Comparison of ENCODE assay signal across 22 cellular contexts in the genomic region with DNA sequence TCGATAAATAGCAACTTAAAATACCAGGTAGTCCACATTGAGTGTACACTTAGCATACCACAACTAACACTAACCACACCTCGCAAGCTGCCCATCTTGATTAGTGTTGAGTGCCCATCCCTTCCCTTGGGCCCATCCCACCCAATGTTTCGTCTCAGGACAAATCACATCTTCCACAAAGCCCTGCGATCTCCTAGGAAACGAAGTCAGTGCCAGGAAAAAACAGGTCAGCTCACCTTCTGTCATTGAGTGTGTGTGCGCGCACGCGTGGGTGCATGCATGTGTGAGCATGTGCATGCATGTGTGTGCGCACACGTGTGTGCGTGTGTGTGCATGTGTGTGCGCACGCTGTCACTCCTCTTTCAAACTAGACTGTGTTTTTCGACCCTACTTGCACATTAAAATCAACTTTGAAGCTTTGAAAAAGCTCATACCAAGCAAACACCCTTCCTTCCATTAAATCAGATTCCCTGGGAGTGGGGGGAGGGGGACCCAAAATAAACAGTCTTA. TPM values are rescaled to one million over a fixed set of nuclear protein-coding genes. Genes with fewer than 3 reads are reported as not detected.
DNase-seq lines count a peak whose midpoint lies in the region; ATAC-seq, FAIRE-seq and TF ChIP-seq lines count a peak whose summit lies in the region.
"Had no signal": no experiment of that assay in that cellular context is flagged by ENCODE, and none has a peak within 500 bp of the region (broad histone marks: within the 10 kb centered on the region; RNA-seq: fewer than 3 reads in every experiment).

No MANE protein-coding gene starts in this region.

- no peak for TF ChIP-seq POLR2A in GM12878 (IDR thresholded peaks at IDR 0.05; ENCODE audit: low read depth, low read length)

- H3K9me3 Mint-ChIP-seq in H9 (no peaks in the 10 kb centered on the region), endothelial cell (ENCODE audit: unreplicated experiment) (no peaks in the 10 kb centered on the region)
- H3K9me3 Mint-ChIP-seq: CD4-positive, alpha-beta T cell had no signal

- no peaks in the 10 kb centered on the region for H3K79me2 ChIP-seq in H9 (ENCODE audit: insufficient read depth, low read length)
- no peaks in the 10 kb centered on the region for H3K79me2 ChIP-seq in GM12878 (ENCODE audit: control insufficient read depth, insufficient read depth, low read length)

- no peak overlapping the region for H3K27ac ChIP-seq in H9 (ENCODE audit: insufficient read length, low read depth, low read length)
- no peak overlapping the region for H3K27ac ChIP-seq in GM12878 (ENCODE audit: control insufficient read depth, insufficient read depth)
- H3K27ac ChIP-seq: C4-2B, GM23248, HL-60 had no signal

- H3K79me1 ChIP-seq in H9 (ENCODE audit: insufficient read depth, low read depth, low read length, poor library complexity, severe bottlenecking) = no peaks in the 10 kb centered on the region

- H3K9ac ChIP-seq in H9 (ENCODE audit: extremely low read depth, insufficient read length, low read length) (no peak overlapping the region), GM12878 (ENCODE audit: control insufficient read depth, insufficient read depth, low read length) (no peak overlapping the region)
- H3K9ac ChIP-seq: GM23248 had no signal

- H3K27ac Mint-ChIP-seq in H9 = no peak overlapping the region
- H3K27ac Mint-ChIP-seq in endothelial cell (ENCODE audit: unreplicated experiment) = no peak overlapping the region
- H3K27ac Mint-ChIP-seq: CD4-positive, alpha-beta T cell had no signal

- no peaks in the 10 kb centered on the region for H3K23me2 ChIP-seq in H9 (ENCODE audit: insufficient read length, low read depth, low read length, poor library complexity, severe bottlenecking)

- H3K18ac ChIP-seq in H9 (ENCODE audit: insufficient read length, low read depth, low read length) = no peak overlapping the region

- H4K20me1 ChIP-seq in H9 (ENCODE audit: control insufficient read depth, insufficient read depth, insufficient read length) (no peaks in the 10 kb centered on the region), GM12878 (ENCODE audit: control insufficient read depth, insufficient read depth) (no peaks in the 10 kb centered on the region)

- ATAC-seq in GM12878 = no peak

- H3T11ph ChIP-seq in H9 (ENCODE audit: low read length) = no peak overlapping the region

- CTCF ChIA-PET in GM12878 (lab: Yijun Ruan, JAX) = interaction anchor here (1.2 kb wide), 1 partner anchor 102 kb away, joined by 3 read pairs; no protein-coding TSS in a partner anchor

- no peak overlapping the region for H4K91ac ChIP-seq in H9 (ENCODE audit: insufficient read length, low read depth, low read length)

- WGBS in H9 (ENCODE audit: extremely low coverage, insufficient read length, low lambda C conversion rate) = no CpG with 5 or more reads among the region's 15 CpGs
- WGBS in GM12878 (ENCODE audit: insufficient coverage, insufficient replicate concordance, low lambda C conversion rate, missing lambda C conversion rate) = 57% methylated on average over 15 of the region's 15 CpGs

- H2AK5ac ChIP-seq in H9 (ENCODE audit: insufficient read length, low read length) = no peak overlapping the region

- BruUV-seq in GM12878 (replicated peaks; lab: Mats Ljungman, UMichigan) = no TSS peak

- no peak for TF ChIP-seq RAD21 in GM12878 (IDR thresholded peaks at IDR 0.05; ENCODE audit: insufficient read depth, low read depth, low read length)

- in situ Hi-C loops in GM12878 (cut with MboI) = no loop called here

- FAIRE-seq in GM12878 (lab: Jason Lieb, UNC) = no peak
- FAIRE-seq: A204.1, D721Med, G401.6, GM12892, GM18507 had no signal

- H3K27me3 Mint-ChIP-seq in H9 (ENCODE audit: low read depth) (no peaks in the 10 kb centered on the region; the same call in 1 of the 2 replicates), endothelial cell (ENCODE audit: unreplicated experiment) (peaks cover 2% of the 10 kb centered on the region)

- no peak for TF ChIP-seq CTCF in H9 (conservative IDR thresholded peaks at IDR 0.05)
- no peak for TF ChIP-seq CTCF in GM12878 (IDR thresholded peaks at IDR 0.05 in 2 of 3, conservative IDR thresholded peaks at IDR 0.05 in 1 of 3; ENCODE audit: control insufficient read depth in 2 of 3, extremely low read depth in 1 of 3, insufficient read depth in 1 of 3, low read depth in 3 of 3, low read length in 3 of 3)
- TF ChIP-seq CTCF in endothelial cell (IDR thresholded peaks at IDR 0.05; ENCODE audit: unreplicated experiment) = no peak

- RAD21 ChIA-PET in GM12878 (lab: Charles Lee; ENCODE audit: unreplicated experiment) = interaction anchor here (1.5 kb wide), 1 partner anchor 106 kb away, joined by 4 read pairs; a partner anchor contains a TSS

- peak overlapping the region; percentile 61 for H4K8ac ChIP-seq in H9 (replicated peaks; ENCODE audit: insufficient read length, low read depth, low read length)

- no peaks in the 10 kb centered on the region for H3K4me1 ChIP-seq in H9 (ENCODE audit: insufficient read depth, low read length)
- H3K4me1 ChIP-seq in GM12878 (ENCODE audit: control insufficient read depth, insufficient read depth, low read length) = no peaks in the 10 kb centered on the region
- H3K4me1 ChIP-seq: Caco-2 had no signal

- DNase-seq in H9 (peak; percentile 3), GM12878 (ENCODE audit: low read depth, low spot score) (no peak), islet precursor cell (peak; percentile 27), posterior vena cava (ENCODE audit: low spot score) (peak; percentile 25), endothelial cell (ENCODE audit: low spot score) (no peak)
- no peak for DNase-seq in activated T-cell treated with anti-CD3 and anti-CD28 coated beads, Interleukin-2, amount 50 U/mL, for 48 hours
- DNase-seq: AML-193; Caco-2; CD4-positive, alpha-beta T cell; GM23248; HCEC 1CT; IMR-90 had no signal

- SMC1A ChIA-PET in GM12878 (lab: Charles Lee; ENCODE audit: uncharacterized antibody, unreplicated experiment) = interaction anchor here (0.7 to 1.3 kb wide), 2 partner anchors 15 to 103 kb away, joined by 3 to 5 read pairs; no protein-coding TSS in a partner anchor

- H4K5ac ChIP-seq in H9 (ENCODE audit: insufficient read length, low read depth, low read length) = no peak overlapping the region

- no peak overlapping the region for H2BK15ac ChIP-seq in H9 (ENCODE audit: low read depth, low read length)

- intact Hi-C loops in GM12878 (cut with micrococcal nuclease; ENCODE audit: unreplicated experiment) (no loop called here), posterior vena cava (cut with DNase I) (no loop called here)

- H3K4me3 ChIP-seq in GM12878 = no peak overlapping the region
- H3K4me3 ChIP-seq: GM23248 had no signal

- H3K4me3 Mint-ChIP-seq in H9 (no peak overlapping the region), endothelial cell (ENCODE audit: unreplicated experiment) (no peak overlapping the region)
- H3K4me3 Mint-ChIP-seq: CD4-positive, alpha-beta T cell had no signal

- H3K36me3 Mint-ChIP-seq in H9 (ENCODE audit: insufficient read depth in 1 of 3, low read depth in 3 of 3) (no peaks in the 10 kb centered on the region; a peak in 2 of 7 replicates), endothelial cell (ENCODE audit: low read depth, unreplicated experiment) (no peaks in the 10 kb centered on the region)

- no peaks in the 10 kb centered on the region for H3K36me3 ChIP-seq in GM12878 (ENCODE audit: control insufficient read depth in 2 of 2, insufficient read depth in 2 of 2, low read length in 1 of 2)

- no peak overlapping the region for H3K4ac ChIP-seq in H9 (ENCODE audit: low read depth, low read length)

- no peak overlapping the region for H2BK12ac ChIP-seq in H9 (ENCODE audit: insufficient read length, low read depth, low read length)

- POLR2A ChIA-PET in GM12878 (lab: Charles Lee) = interaction anchor here (0.6 kb wide), 1 partner anchor 314 kb away, joined by 3 read pairs; no protein-coding TSS in a partner anchor

- no peak overlapping the region for H2BK120ac ChIP-seq in H9 (ENCODE audit: low read depth, low read length, poor library complexity, severe bottlenecking)

- no peak overlapping the region for H2BK20ac ChIP-seq in H9 (ENCODE audit: low read depth, low read length, poor library complexity, severe bottlenecking)

- no peak overlapping the region for H3K56ac ChIP-seq in H9 (ENCODE audit: insufficient read length, low read depth, low read length)

- H3K9me3 ChIP-seq in H9 (ENCODE audit: control insufficient read depth, low read depth, low read length) = no peaks in the 10 kb centered on the region
- no peaks in the 10 kb centered on the region; the same call in 2 of the 3 replicates for H3K9me3 ChIP-seq in GM12878 (replicated peaks; ENCODE audit: control insufficient read depth, insufficient read depth, low read length)
- H3K9me3 ChIP-seq: Caco-2 had no signal

- H3K27me3 ChIP-seq in H9 (ENCODE audit: insufficient read depth, low read length) = no peaks in the 10 kb centered on the region
- peaks cover 2 to 3% of the 10 kb centered on the region in 2 experiments; a peak in 2 of 4 replicates for H3K27me3 ChIP-seq in GM12878 (replicated peaks in 1 of 2; ENCODE audit: control insufficient read depth in 2 of 2, insufficient read depth in 2 of 2, low read length in 1 of 2)

- no peak overlapping the region for H2BK5ac ChIP-seq in H9 (ENCODE audit: insufficient read length, low read length)

- TF ChIP-seq EP300 in GM12878 (IDR thresholded peaks at IDR 0.05; ENCODE audit: borderline replicate concordance in 1 of 2, control insufficient read depth in 1 of 2, low read depth in 2 of 2, low read length in 2 of 2) = no peak

- H3K14ac ChIP-seq in H9 (ENCODE audit: insufficient read depth, low read length) = no peak overlapping the region

- H3K23ac ChIP-seq in H9 (ENCODE audit: insufficient read length, low read depth, low read length) = no peak overlapping the region

- H3K4me2 ChIP-seq in H9 (ENCODE audit: insufficient read depth, insufficient read length, low read length) = no peak overlapping the region
- no peak overlapping the region for H3K4me2 ChIP-seq in GM12878 (ENCODE audit: control insufficient read depth, insufficient read depth)

- no peak overlapping the region for H2AFZ ChIP-seq in H9 (ENCODE audit: low read length)
- no peak overlapping the region for H2AFZ ChIP-seq in GM12878 (ENCODE audit: control insufficient read depth, low read depth, low read length)
- H2AFZ ChIP-seq: GM23248 had no signal

- no peaks in the 10 kb centered on the region; a peak in 1 of 4 replicates for H3K4me1 Mint-ChIP-seq in H9
- H3K4me1 Mint-ChIP-seq in endothelial cell (ENCODE audit: unreplicated experiment) = no peaks in the 10 kb centered on the region

RNA-seq across cellular contexts. Expression of a gene that starts 48.8 kb away (rescaled TPM):
- not detected in 2 replicates for total RNA-seq in H9 (2021)
- total RNA-seq in GM12878 (2013; cell fraction: nucleolus; rRNA removed) = not detected in 2 replicates
- not detected in 2 replicates for total RNA-seq in GM12878 (2014; rRNA removed)
- total RNA-seq in GM12878 (2014; rRNA removed; fragmentation: Illumina TruSeq; extraction: Trizol) = not detected in 2 replicates
- total RNA-seq in GM12878 (2021) = not detected in 2 replicates
- not detected for polyA plus RNA-seq in GM12878 (2011; ENCODE audit: low read depth)
- not detected in 2 replicates for polyA plus RNA-seq in GM12878 (2011; rRNA removed)
- not detected in 2 replicates for polyA plus RNA-seq in GM12878 (2011; cell fraction: cytosol; rRNA removed)
- not detected in 2 replicates for polyA plus RNA-seq in GM12878 (2011; cell fraction: nucleus; rRNA removed)
- polyA plus RNA-seq in GM12878 (2012) = not detected in 2 replicates
- polyA plus RNA-seq in GM12878 (2014; fragmentation: Illumina TruSeq; extraction: Trizol) = not detected in 2 replicates
- polyA plus RNA-seq in GM12878 (2014; fragmentation: Nextera tagmentation; extraction: Ambion mirVana) = not detected
- polyA plus RNA-seq in GM12878 (2014; rRNA removed) = not detected in 2 replicates
- not detected for polyA plus RNA-seq in GM12878 (2016; fragmentation: Nextera tagmentation; extraction: Ambion mirVana)
- not detected in 2 replicates for polyA minus RNA-seq in GM12878 (2011; rRNA and poly(A)+ RNA removed)
- polyA minus RNA-seq in GM12878 (2011; cell fraction: cytosol; rRNA and poly(A)+ RNA removed) = not detected in 2 replicates
- polyA minus RNA-seq in GM12878 (2011; cell fraction: nucleus; rRNA and poly(A)+ RNA removed) = not detected in 2 replicates
- not detected for total RNA-seq in posterior vena cava
- total RNA-seq in endothelial cell (ENCODE audit: unreplicated experiment) = not detected
- total RNA-seq: Caco-2; CD4-positive, alpha-beta T cell; GM23248; H4; HT1080; IMR-90 had no signal
- polyA plus RNA-seq: BJ, GM23248, IMR-90 had no signal

Comparison
In these comparisons a context has a peak if more than half of its experiments do, and no peak if none do; other contexts are left out.
1. DNase-seq: peak in H9 (single experiment), islet precursor cell (single experiment) and posterior vena cava (single experiment); none in GM12878 (single experiment), activated T-cell treated with anti-CD3 and anti-CD28 coated beads, Interleukin-2, amount 50 U/mL, for 48 hours (0 of 2) and endothelial cell (single experiment).